Comparison of ENCODE assay signal across 1 cellular context in genomic region chr6:44127186-44128019, GRCh38.
A peak's percentile ranks its signal among the peaks of the same experiment; 100 is the strongest.
TF ChIP-seq lines count a peak whose summit lies in the region.

Gene MRPL14 (minus strand): TSS chr6:44127452. CDS start chr6:44116611, 10,841 bp downstream.
Gene TMEM63B (plus strand): TSS chr6:44127554. CDS start chr6:44134585, 7,031 bp downstream.

TF ChIP-seq in K562, 482 proteins besides CTCF, POLR2A, EP300 and RAD21 (continues in another document):
- no peak for TF ChIP-seq ZNF318 (IDR thresholded peaks at IDR 0.05; ENCODE audit: borderline replicate concordance in 1 of 2, low read depth in 1 of 2)
- TF ChIP-seq REST (CRISPR knock-in tag; IDR thresholded peaks at IDR 0.05; ENCODE audit: low read depth): no peak
- peak; percentile 76 for TF ChIP-seq KDM5B (IDR thresholded peaks at IDR 0.05; ENCODE audit: insufficient replicate concordance, low read depth, low read length)
- no peak for TF ChIP-seq ETV6 (IDR thresholded peaks at IDR 0.05; ENCODE audit: borderline replicate concordance in 1 of 2, low read depth in 2 of 2, low read length in 1 of 2)
- no peak for TF ChIP-seq ETV6 (CRISPR knock-in tag; IDR thresholded peaks at IDR 0.05; ENCODE audit: borderline replicate concordance)
- TF ChIP-seq RNF2 (IDR thresholded peaks at IDR 0.05): 0 out of 2 replicates have a peak, but pooled peaks have one; percentile 4
- TF ChIP-seq HNRNPK (IDR thresholded peaks at IDR 0.05; ENCODE audit: low read depth, low read length, poor library complexity, severe bottlenecking): peak; percentile 98
- TF ChIP-seq PCBP1 (IDR thresholded peaks at IDR 0.05; ENCODE audit: low read depth, low read length, poor library complexity, severe bottlenecking): peak; percentile 99
- peak in 1 of 2 experiments; percentile 65; a peak in 1 of 4 replicates for TF ChIP-seq TEAD1 (CRISPR knock-in tag; IDR thresholded peaks at IDR 0.05)
- TF ChIP-seq TFAP4 (CRISPR knock-in tag; IDR thresholded peaks at IDR 0.05; ENCODE audit: borderline replicate concordance): peak; percentile 57; the same call in 1 of the 2 replicates
- 0 out of 4 replicates have a peak, but pooled peaks of 1 of the 2 experiments have one; percentile 35 for TF ChIP-seq ZMIZ1 (IDR thresholded peaks at IDR 0.05; ENCODE audit: low read depth in 2 of 2, low read length in 2 of 2)
- no peak for TF ChIP-seq ZNF407 (IDR thresholded peaks at IDR 0.05; ENCODE audit: low read depth)
- no peak for TF ChIP-seq ZNF146 (CRISPR knock-in tag; IDR thresholded peaks at IDR 0.05; ENCODE audit: unreplicated experiment)
- peak; percentile 36; the same call in 1 of the 2 replicates for TF ChIP-seq CBX1 (IDR thresholded peaks at IDR 0.05; ENCODE audit: low read depth)
- TF ChIP-seq ZNF584 (CRISPR knock-in tag; IDR thresholded peaks at IDR 0.05; ENCODE audit: low read depth): no peak
- peak; percentile 77 for TF ChIP-seq EP400 (IDR thresholded peaks at IDR 0.05)
- peak in 1 of 2 experiments; percentile 86; a peak in 2 of 4 replicates for TF ChIP-seq KDM1A (IDR thresholded peaks at IDR 0.05)
- TF ChIP-seq ZNF639 (CRISPR knock-in tag; conservative IDR thresholded peaks at IDR 0.05 in 1 of 2, IDR thresholded peaks at IDR 0.05 in 1 of 2): peak in 1 of 2 experiments; percentile 56; a peak in 2 of 4 replicates
- peak; percentile 87 for TF ChIP-seq SUPT5H (IDR thresholded peaks at IDR 0.05)
- TF ChIP-seq RBFOX2 (IDR thresholded peaks at IDR 0.05; ENCODE audit: low read depth, low read length): peak; percentile 83
- TF ChIP-seq GABPB1 (CRISPR knock-in tag; IDR thresholded peaks at IDR 0.05): 0 out of 2 replicates have a peak, but pooled peaks have one; percentile 26
- TF ChIP-seq TBL1XR1 (IDR thresholded peaks at IDR 0.05; ENCODE audit: low read length in 2 of 2): peak in 1 of 2 experiments; percentile 57; a peak in 1 of 4 replicates
- TF ChIP-seq NFRKB (IDR thresholded peaks at IDR 0.05; ENCODE audit: low read depth): peak; percentile 17; the same call in 1 of the 2 replicates
- TF ChIP-seq TEAD4 (IDR thresholded peaks at IDR 0.05; ENCODE audit: low read length): no peak
- peak; percentile 49; the same call in 1 of the 2 replicates for TF ChIP-seq TEAD4 (CRISPR knock-in tag; IDR thresholded peaks at IDR 0.05; ENCODE audit: borderline replicate concordance)
